In genomic region chr7:74572301-74573090, GRCh38 we compare ENCODE assay signal across 19 cellular contexts.
DNase-seq lines count a peak whose midpoint lies in the region; ATAC-seq, FAIRE-seq and TF ChIP-seq lines count a peak whose summit lies in the region.
"Had no signal": no experiment of that assay in that cellular context is flagged by ENCODE, and none has a peak within 500 bp of the region (broad histone marks: within the 10 kb centered on the region; RNA-seq: fewer than 3 reads in every experiment).

No MANE protein-coding gene starts in this region.

- H3K27ac ChIP-seq in BLaER1 (no peak overlapping the region), K562 (ENCODE audit: extremely low read depth, low read depth, low read length) (no peak overlapping the region)
- H3K27ac ChIP-seq: HL-60, parathyroid adenoma had no signal

- peaks cover 29% of the 10 kb centered on the region for H3K36me3 ChIP-seq in BLaER1
- H3K36me3 ChIP-seq in K562 (ENCODE audit: control insufficient read depth, insufficient read depth, low read length): no peaks in the 10 kb centered on the region

- H3K4me3 Mint-ChIP-seq in nephron: no peak overlapping the region
- H3K4me3 Mint-ChIP-seq: central memory CD8-positive, alpha-beta T cell had no signal

- H3K4me1 ChIP-seq in BLaER1: peaks cover 29% of the 10 kb centered on the region
- H3K4me1 ChIP-seq in K562 (replicated peaks in 1 of 2; ENCODE audit: control insufficient read depth in 2 of 2, insufficient read depth in 2 of 2, low read length in 2 of 2): peaks cover 9 to 19% of the 10 kb centered on the region in 2 experiments; a peak in 4 of 5 replicates
- H3K4me1 ChIP-seq: HAP-1 had no signal

- H3K27me3 ChIP-seq in BLaER1 (no peaks in the 10 kb centered on the region), K562 (ENCODE audit: control insufficient read depth in 2 of 2, insufficient read depth in 2 of 2, low read length in 2 of 2) (no peaks in the 10 kb centered on the region)

- H4K20me1 ChIP-seq in BLaER1 (no peaks in the 10 kb centered on the region), K562 (replicated peaks; ENCODE audit: control insufficient read depth, insufficient read depth, low read length) (0 out of 2 replicates have a peak, but pooled peaks cover 4% of the 10 kb centered on the region)

- WGBS in K562 (ENCODE audit: insufficient coverage, low coverage, missing lambda C conversion rate): 63% methylated on average over 12 of the region's 12 CpGs

- FAIRE-seq in K562 (lab: Jason Lieb, UNC): peak; percentile 52

- H3K4me1 Mint-ChIP-seq in nephron: peaks cover 21% of the 10 kb centered on the region

- intact Hi-C loops in K562 (cut with micrococcal nuclease) (no loop called here), sciatic nerve (cut with DNase I) (no loop called here)

- POLR2A ChIA-PET in K562 (lab: Yijun Ruan, JAX): interaction anchor here (0.6 kb wide), 1 partner anchor 334 kb away, joined by 3 read pairs; no protein-coding TSS in a partner anchor

- ATAC-seq in K562 (peak; percentile 44; the same call in 2 of the 3 replicates), sciatic nerve (no peak)
- ATAC-seq: Panc1 had no signal

- TF ChIP-seq EP300 in K562 (IDR thresholded peaks at IDR 0.05; ENCODE audit: low read length): no peak

- TF ChIP-seq CTCF in K562 (IDR thresholded peaks at IDR 0.05 in 2 of 3, conservative IDR thresholded peaks at IDR 0.05 in 1 of 3; ENCODE audit: insufficient read depth in 2 of 3, low read depth in 1 of 3, low read length in 3 of 3): no peak
- no peak for TF ChIP-seq CTCF in nephron (IDR thresholded peaks at IDR 0.05; ENCODE audit: unreplicated experiment in 3 of 3)

- H3K36me3 Mint-ChIP-seq in nephron (ENCODE audit: low read depth): peaks cover 42% of the 10 kb centered on the region

- in situ Hi-C loops in K562 (cut with MboI): no loop called here

- no peaks in the 10 kb centered on the region for H3K9me3 Mint-ChIP-seq in nephron
- H3K9me3 Mint-ChIP-seq: central memory CD8-positive, alpha-beta T cell had no signal

- H3K27me3 Mint-ChIP-seq in nephron (ENCODE audit: low read depth): no peaks in the 10 kb centered on the region

- no peak for TF ChIP-seq POLR2A in K562 (conservative IDR thresholded peaks at IDR 0.05)

- no TSS peak for BruUV-seq in K562 (replicated peaks; lab: Mats Ljungman, UMichigan)

- H3K9ac ChIP-seq in BLaER1 (peak overlapping the region; percentile 41; the same call in 1 of the 2 replicates), K562 (ENCODE audit: insufficient read depth in 1 of 2, low read depth in 2 of 2, low read length in 2 of 2) (0 out of 4 replicates have a peak overlapping the region, but pooled peaks of 1 of the 2 experiments have one; percentile 19)
- H3K9ac ChIP-seq: parathyroid adenoma had no signal

- no peaks in the 10 kb centered on the region for H3K9me1 ChIP-seq in K562 (ENCODE audit: control insufficient read depth, insufficient read depth, low read length)

- CTCF ChIA-PET in K562 (lab: Yijun Ruan, JAX; ENCODE audit: low intra/inter-chr PET ratio): no interaction called here

- H3K9me3 ChIP-seq in BLaER1 (no peaks in the 10 kb centered on the region), K562 (replicated peaks; ENCODE audit: control insufficient read depth, insufficient read depth, low read depth, low read length) (no peaks in the 10 kb centered on the region)
- H3K9me3 ChIP-seq: HAP-1 had no signal

- H3K79me2 ChIP-seq in K562 (ENCODE audit: control insufficient read depth, insufficient read depth, low read length): no peaks in the 10 kb centered on the region

- H3K4me3 ChIP-seq in BLaER1 (no peak overlapping the region), K562 (no peak overlapping the region)
- H3K4me3 ChIP-seq: HAP-1, lung had no signal

- TF ChIP-seq RAD21 in K562 (CRISPR knock-in tag; conservative IDR thresholded peaks at IDR 0.05 in 1 of 2, IDR thresholded peaks at IDR 0.05 in 1 of 2): no peak

- peak overlapping the region; percentile 42 to 82 (median 73) for H3K27ac Mint-ChIP-seq in nephron

- DNase-seq in NCI-H1105 (lab: John Stamatoyannopoulos, UW) (peak; percentile 64), K562 (ENCODE audit: extremely low read depth in 1 of 4, low spot score in 3 of 4) (peak in 1 of 4 experiments; percentile 15), LoVo (ENCODE audit: low spot score) (no peak), cerebellum (ENCODE audit: low spot score) (no peak), iPS-NIHi11 (ENCODE audit: low spot score) (no peak), sciatic nerve (ENCODE audit: low spot score) (no peak)
- DNase-seq: activated naive CD4-positive, alpha-beta T cell; EL; hippocampal formation; NCI-H446; stimulated activated naive CD4-positive, alpha-beta T cell had no signal

- H3K4me2 ChIP-seq in BLaER1 (peak overlapping the region; percentile 28; the same call in 1 of the 2 replicates), K562 (ENCODE audit: insufficient read depth, low read length) (no peak overlapping the region)

- no peak overlapping the region for H2AFZ ChIP-seq in K562 (ENCODE audit: low read depth, low read length)
- H2AFZ ChIP-seq: parathyroid adenoma had no signal

TF ChIP-seq in K562, 482 proteins besides CTCF, POLR2A, EP300 and RAD21:
- TF ChIP-seq RAD51 (IDR thresholded peaks at IDR 0.05; ENCODE audit: borderline replicate concordance, low read depth): no peak
- no peak for TF ChIP-seq RFX5 (IDR thresholded peaks at IDR 0.05; ENCODE audit: low read depth, low read length)
- no peak for TF ChIP-seq ZNF253 (CRISPR knock-in tag; conservative IDR thresholded peaks at IDR 0.05)
- TF ChIP-seq ZNF384 (IDR thresholded peaks at IDR 0.05; ENCODE audit: low read depth, low read length): no peak
- TF ChIP-seq ATF1 (CRISPR knock-in tag; IDR thresholded peaks at IDR 0.05): no peak
- no peak for TF ChIP-seq ATF1 (tag; IDR thresholded peaks at IDR 0.05)
- TF ChIP-seq MAX (CRISPR knock-in tag; IDR thresholded peaks at IDR 0.05): no peak
- TF ChIP-seq KDM4B (IDR thresholded peaks at IDR 0.05; ENCODE audit: borderline replicate concordance in 2 of 2, low read depth in 1 of 2): no peak
- TF ChIP-seq RBM17 (IDR thresholded peaks at IDR 0.05; ENCODE audit: borderline replicate concordance, low read depth, low read length): no peak
- TF ChIP-seq ZNF41 (CRISPR knock-in tag; conservative IDR thresholded peaks at IDR 0.05): no peak
